1 cellular context compared by ENCODE assay signal in genomic region chr12:4148418-4149056, GRCh38.
TF ChIP-seq lines count a peak whose summit lies in the region.

No MANE protein-coding gene starts in this region.

TF ChIP-seq in GM12878, 131 proteins besides CTCF, POLR2A, EP300 and RAD21 (continued from another document and continues in another):
- peak; percentile 78 for TF ChIP-seq RELB (IDR thresholded peaks at IDR 0.05; ENCODE audit: low read depth)
- peak; percentile 49; the same call in 1 of the 2 replicates for TF ChIP-seq NR2F1 (conservative IDR thresholded peaks at IDR 0.05)
- TF ChIP-seq MXI1 (IDR thresholded peaks at IDR 0.05; ENCODE audit: low read depth, low read length) = no peak
- TF ChIP-seq ZNF217 (IDR thresholded peaks at IDR 0.05) = peak; percentile 83; the same call in 1 of the 2 replicates
- TF ChIP-seq CREM (IDR thresholded peaks at IDR 0.05; ENCODE audit: low read depth) = peak; percentile 49; the same call in 1 of the 2 replicates
- peak; percentile 58; the same call in 1 of the 2 replicates for TF ChIP-seq CHD2 (IDR thresholded peaks at IDR 0.05; ENCODE audit: borderline replicate concordance, low read depth, low read length)
- TF ChIP-seq ATF7 (IDR thresholded peaks at IDR 0.05; ENCODE audit: low read depth) = peak; percentile 87
- TF ChIP-seq KDM1A (IDR thresholded peaks at IDR 0.05; ENCODE audit: borderline replicate concordance) = no peak
- no peak for TF ChIP-seq SMC3 (IDR thresholded peaks at IDR 0.05; ENCODE audit: borderline replicate concordance, low read length)
- TF ChIP-seq ZNF207 (IDR thresholded peaks at IDR 0.05; ENCODE audit: borderline replicate concordance) = 0 out of 2 replicates have a peak, but pooled peaks have one; percentile 61
- peak; percentile 67 for TF ChIP-seq RELA (IDR thresholded peaks at IDR 0.05; ENCODE audit: borderline replicate concordance, partially characterized antibody)
- no peak for TF ChIP-seq ZBTB11 (CRISPR knock-in tag; IDR thresholded peaks at IDR 0.05)
- 0 out of 2 replicates have a peak, but pooled peaks have one; percentile 34 for TF ChIP-seq YY1 (IDR thresholded peaks at IDR 0.05; ENCODE audit: low read depth, low read length)
- no peak for TF ChIP-seq GABPA (IDR thresholded peaks at IDR 0.05; ENCODE audit: low read depth)
- TF ChIP-seq TCF7 (IDR thresholded peaks at IDR 0.05; ENCODE audit: borderline replicate concordance) = no peak
- TF ChIP-seq IRF3 (IDR thresholded peaks at IDR 0.05) = no peak
- no peak for TF ChIP-seq NR2C2 (IDR thresholded peaks at IDR 0.05; ENCODE audit: borderline replicate concordance, control insufficient read depth, insufficient read length, low read depth)
- TF ChIP-seq JUND (IDR thresholded peaks at IDR 0.05; ENCODE audit: low read depth, low read length) = 0 out of 2 replicates have a peak, but pooled peaks have one; percentile 7
- TF ChIP-seq FOXK2 (IDR thresholded peaks at IDR 0.05) = no peak
- TF ChIP-seq NFIC (IDR thresholded peaks at IDR 0.05; ENCODE audit: low read depth, low read length) = peak; percentile 48; the same call in 1 of the 2 replicates
- 0 out of 3 replicates have a peak, but pooled peaks have one; percentile 9 for TF ChIP-seq POU2F2 (IDR thresholded peaks at IDR 0.05; ENCODE audit: borderline replicate concordance, low read depth, low read length)
- TF ChIP-seq TCF3 (IDR thresholded peaks at IDR 0.05; ENCODE audit: borderline replicate concordance, insufficient read depth, low read depth, low read length) = no peak
- no peak for TF ChIP-seq RBBP5 (conservative IDR thresholded peaks at IDR 0.05)
- TF ChIP-seq SIX5 (IDR thresholded peaks at IDR 0.05; ENCODE audit: low read depth, low read length, severe bottlenecking) = no peak
- TF ChIP-seq PRDM15 (CRISPR knock-in tag; IDR thresholded peaks at IDR 0.05) = no peak
- no peak for TF ChIP-seq JUNB (IDR thresholded peaks at IDR 0.05)
- peak; percentile 65; the same call in 1 of the 2 replicates for TF ChIP-seq RB1 (IDR thresholded peaks at IDR 0.05; ENCODE audit: borderline replicate concordance)
- no peak for TF ChIP-seq PKNOX1 (IDR thresholded peaks at IDR 0.05)
- peak; percentile 96 for TF ChIP-seq DPF2 (IDR thresholded peaks at IDR 0.05)
- no peak for TF ChIP-seq ZBTB40 (IDR thresholded peaks at IDR 0.05; ENCODE audit: borderline replicate concordance)
- no peak for TF ChIP-seq TBL1XR1 (IDR thresholded peaks at IDR 0.05; ENCODE audit: low read depth, low read length)
- TF ChIP-seq BHLHE40 (IDR thresholded peaks at IDR 0.05; ENCODE audit: borderline replicate concordance in 1 of 2, low read depth in 2 of 2, low read length in 1 of 2) = peak; percentile 57 to 79; a peak in 3 of 4 replicates
- no peak for TF ChIP-seq SUPT20H (IDR thresholded peaks at IDR 0.05; ENCODE audit: borderline replicate concordance, control insufficient read depth, low read depth, low read length)
- peak; percentile 67 for TF ChIP-seq EED (IDR thresholded peaks at IDR 0.05; ENCODE audit: low read depth)
- TF ChIP-seq TCF12 (IDR thresholded peaks at IDR 0.05; ENCODE audit: low read depth, low read length) = peak; percentile 70
- peak; percentile 80; the same call in 1 of the 2 replicates for TF ChIP-seq BACH1 (IDR thresholded peaks at IDR 0.05; ENCODE audit: borderline replicate concordance)
- TF ChIP-seq GATAD2B (conservative IDR thresholded peaks at IDR 0.05; ENCODE audit: low read depth) = peak; percentile 99
- TF ChIP-seq SMAD1 (IDR thresholded peaks at IDR 0.05; ENCODE audit: low read depth, partially characterized antibody) = peak; percentile 97
- no peak for TF ChIP-seq YBX1 (IDR thresholded peaks at IDR 0.05)
- TF ChIP-seq IKZF1 (conservative IDR thresholded peaks at IDR 0.05) = peak; percentile 90
- peak; percentile 83 for TF ChIP-seq ZNF687 (IDR thresholded peaks at IDR 0.05)
- TF ChIP-seq PAX5 (IDR thresholded peaks at IDR 0.05; ENCODE audit: borderline replicate concordance, low read depth, low read length) = peak; percentile 80; the same call in 1 of the 2 replicates
- TF ChIP-seq ETV6 (conservative IDR thresholded peaks at IDR 0.05 in 1 of 2, IDR thresholded peaks at IDR 0.05 in 1 of 2; ENCODE audit: borderline replicate concordance in 1 of 2, low read depth in 1 of 2) = peak in 1 of 2 experiments; percentile 71; a peak in 1 of 4 replicates
- peak; percentile 71 for TF ChIP-seq BCL11A (IDR thresholded peaks at IDR 0.05; ENCODE audit: low read depth, low read length)
- TF ChIP-seq CBX3 (IDR thresholded peaks at IDR 0.05; ENCODE audit: borderline replicate concordance, low read depth) = no peak
